In genomic region chr5:34012791-34013190, GRCh38 we compare ENCODE assay signal across 22 cellular contexts. TPM values are rescaled to one million over a fixed set of nuclear protein-coding genes. Genes with fewer than 3 reads are reported as not detected.
DNase-seq lines count a peak whose midpoint lies in the region; TF ChIP-seq lines count a peak whose summit lies in the region.
"Had no signal": no experiment of that assay in that cellular context is flagged by ENCODE, and none has a peak within 500 bp of the region (broad histone marks: within the 10 kb centered on the region; RNA-seq: fewer than 3 reads in every experiment).

No MANE protein-coding gene starts in this region.

- intact Hi-C loops in posterior vena cava (cut with DNase I): no loop called here

- DNase-seq in AG20443 (ENCODE audit: low spot score): peak; percentile 14
- DNase-seq in M059J (ENCODE audit: low read depth): peak; percentile 50
- DNase-seq in astrocyte of the spinal cord (ENCODE audit: low read depth, low spot score): peak; percentile 52
- DNase-seq in globus pallidus (ENCODE audit: low spot score): peak; percentile 29
- no peak for DNase-seq in stimulated activated CD4-positive, alpha-beta T cell treated with anti-CD3 and anti-CD28 coated beads, Interleukin-4, amount 100 ng/mL, for 1 hour
- no peak for DNase-seq in NCI-H187 (lab: John Stamatoyannopoulos, UW)
- no peak for DNase-seq in posterior vena cava (ENCODE audit: low spot score)
- no peak for DNase-seq in stimulated activated CD4-positive, alpha-beta T cell treated with anti-CD3 and anti-CD28 coated beads, Interleukin-2, amount 100 ng/mL, for 48 hours
- DNase-seq: ACHN; activated CD4-positive, alpha-beta T cell treated with anti-CD3 and anti-CD28 coated beads for 1 hour; activated naive CD4-positive, alpha-beta T cell treated with anti-CD3 and anti-CD28 coated beads, Interleukin-2, amount 50 U/mL, for 16 hours; activated T-cell treated with anti-CD3 and anti-CD28 coated beads, Interleukin-2, amount 50 U/mL, for 48 hours; endodermal cell; NCI-H2227 treated with DMSO at 0.1 percent for 48 hours; pancreas; PC-9; SIG-M5; sigmoid colon; T-helper 1 cell had no signal

- no peak overlapping the region for H3K4me3 ChIP-seq in astrocyte of the spinal cord (ENCODE audit: low read depth, low read length)
- H3K4me3 ChIP-seq: ascending aorta, HAP-1, pancreas, PC-9, sigmoid colon had no signal

- no peak for TF ChIP-seq CTCF in astrocyte of the spinal cord (IDR thresholded peaks at IDR 0.05; ENCODE audit: low read depth, low read length)

- in situ Hi-C loops in astrocyte of the spinal cord (cut with HindIII; ENCODE audit: low sequenced_read_pairs): no loop called here

RNA-seq across cellular contexts. Expression of gene AMACR, which starts 4.9 kb away (rescaled TPM):
- total RNA-seq in M059J (2014; rRNA removed; shearing (Covaris generic)): 13.9 and 23.6 TPM in 2 replicates
- 1 to 10 TPM; 6.4 to 9.4 TPM for total RNA-seq in posterior vena cava

RNA-seq across cellular contexts. Expression of gene SLC45A2, which starts 28.3 kb away (rescaled TPM):
- not detected in 2 replicates for total RNA-seq in M059J (2014; rRNA removed; shearing (Covaris generic))
- total RNA-seq in posterior vena cava: not detected
- total RNA-seq: ascending aorta, urinary bladder had no signal

RNA-seq across cellular contexts. Expression of gene C1QTNF3, which starts 30.2 kb away (rescaled TPM):
- 1.1 and 1.3 TPM in 2 replicates for total RNA-seq in M059J (2014; rRNA removed; shearing (Covaris generic))
- total RNA-seq in posterior vena cava: 10 to 100 TPM; 11.9 to 31.3 TPM

Comparison
In these comparisons a context has a peak if more than half of its experiments do, and no peak if none do; other contexts are left out.
1. DNase-seq: peak in AG20443 (single experiment), M059J (single experiment), astrocyte of the spinal cord (single experiment) and globus pallidus (single experiment); none in stimulated activated CD4-positive, alpha-beta T cell treated with anti-CD3 and anti-CD28 coated beads, Interleukin-4, amount 100 ng/mL, for 1 hour (single experiment), NCI-H187 (0 of 2), posterior vena cava (single experiment) and stimulated activated CD4-positive, alpha-beta T cell treated with anti-CD3 and anti-CD28 coated beads, Interleukin-2, amount 100 ng/mL, for 48 hours (0 of 2).